8 cellular contexts compared by ENCODE assay signal in the genomic region with DNA sequence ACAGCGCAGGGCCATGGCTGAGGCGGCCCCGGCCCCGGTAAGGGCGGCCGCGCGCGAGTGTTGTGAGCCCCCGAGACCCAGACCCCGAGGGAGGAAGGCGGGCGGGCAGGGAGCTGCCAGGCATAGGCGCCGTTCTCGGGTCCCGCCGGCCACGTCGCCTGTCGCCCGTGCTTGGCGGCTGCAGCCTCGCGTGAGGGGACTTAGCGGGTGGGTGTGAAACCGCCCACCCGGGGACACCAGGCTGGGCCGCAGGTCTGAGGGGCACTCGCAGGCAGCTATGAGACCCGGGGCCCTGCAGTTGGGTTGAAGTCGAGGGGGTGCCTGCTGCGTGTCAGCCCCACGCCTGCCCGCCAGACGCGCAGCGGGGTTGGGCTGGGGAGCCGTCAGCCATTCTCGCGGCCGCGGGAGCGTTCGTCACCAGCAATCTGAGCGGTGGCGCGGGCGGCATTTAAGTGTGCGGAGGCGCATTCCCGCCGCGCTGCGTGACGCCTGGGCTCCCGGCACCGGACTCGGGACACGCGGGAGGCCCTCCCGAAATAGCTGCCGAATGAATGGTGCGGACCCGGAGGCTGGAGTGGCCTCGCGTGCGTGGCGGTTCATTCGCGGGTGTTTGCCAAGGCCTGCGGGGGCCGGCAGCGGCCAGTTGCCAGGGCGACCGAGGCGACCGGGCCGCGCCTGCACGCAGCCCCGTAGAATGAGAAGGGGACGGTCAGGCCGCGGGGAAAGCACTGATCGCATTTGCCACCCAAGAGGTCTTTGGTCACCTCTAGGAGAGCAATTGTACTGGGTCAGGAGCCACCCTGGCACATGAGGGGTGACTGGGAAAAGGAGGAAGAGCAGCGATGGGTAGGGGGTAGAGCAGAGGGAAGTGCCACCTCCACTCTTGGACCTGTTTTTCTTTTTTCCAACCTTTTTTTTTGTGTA. TPM values are rescaled to one million over a fixed set of nuclear protein-coding genes. Genes with fewer than 3 reads are reported as not detected.
A peak's percentile ranks its signal among the peaks of the same experiment; 100 is the strongest.
DNase-seq lines count a peak whose midpoint lies in the region; ATAC-seq and TF ChIP-seq lines count a peak whose summit lies in the region.

No MANE protein-coding gene starts in this region.

- no peaks in the 10 kb centered on the region for H3K27me3 ChIP-seq in HUES64 (ENCODE audit: insufficient read depth, low read length)
- H3K27me3 ChIP-seq in body of pancreas: no peaks in the 10 kb centered on the region
- no peaks in the 10 kb centered on the region for H3K27me3 ChIP-seq in iPS-15b (ENCODE audit: control insufficient read depth, insufficient read depth, low read length)

- H3K36me3 ChIP-seq in HUES64 (ENCODE audit: insufficient read depth, low read length): peaks cover 18% of the 10 kb centered on the region
- H3K36me3 ChIP-seq in body of pancreas (replicated peaks in 1 of 2; ENCODE audit: insufficient read depth in 1 of 2, low read depth in 2 of 2): no peaks in the 10 kb centered on the region
- H3K36me3 ChIP-seq in iPS-15b (ENCODE audit: control insufficient read depth, insufficient read depth, low read length): peaks cover 3% of the 10 kb centered on the region

- TF ChIP-seq POLR2A in body of pancreas (IDR thresholded peaks at IDR 0.05): peak in 2 of 3 donors; percentile 41 to 51

- H3K4me1 ChIP-seq in HUES64 (ENCODE audit: insufficient read depth, low read length) (peaks cover 46% of the 10 kb centered on the region), body of pancreas (peaks cover 48% of the 10 kb centered on the region), iPS-15b (ENCODE audit: control insufficient read depth, insufficient read depth, low read length) (peaks cover 23% of the 10 kb centered on the region)

- ATAC-seq in GM21528 (IDR thresholded peaks at IDR 0.05; ENCODE audit: low FRiP score, unreplicated experiment) (peak; percentile 47), body of pancreas (peak; percentile 52)

- H3K9me3 ChIP-seq in HUES64 (ENCODE audit: insufficient read depth, low read depth, low read length) (no peaks in the 10 kb centered on the region), body of pancreas (no peaks in the 10 kb centered on the region), iPS-15b (ENCODE audit: control insufficient read depth, insufficient read depth, low read length) (no peaks in the 10 kb centered on the region)

- peak; percentile 74 for DNase-seq in Daoy (ENCODE audit: low read depth)
- peak; percentile 16 for DNase-seq in T1000 (lab: John Stamatoyannopoulos, UW)
- peak; percentile 54 to 68 (median 62) for DNase-seq in body of pancreas
- no peak for DNase-seq in skeletal muscle cell (ENCODE audit: low read depth)
- no peak for DNase-seq in cerebellar nuclear complex (lab: John Stamatoyannopoulos, UW)

- H3K4me3 ChIP-seq in HUES64 (ENCODE audit: low read length) (peak overlapping the region; percentile 95), body of pancreas (peak overlapping the region; percentile 58 to 82), iPS-15b (ENCODE audit: low read depth, low read length) (peak overlapping the region; percentile 95), skeletal muscle cell (ENCODE audit: low read depth, low read length) (peak overlapping the region; percentile 82)

- H3K27ac ChIP-seq in HUES64 (ENCODE audit: low read depth, low read length) (peak overlapping the region; percentile 99), body of pancreas (peak overlapping the region; percentile 65 to 94 (median 88))

- intact Hi-C loops in body of pancreas (cut with DNase I): no loop called here

- WGBS in HUES64: under 1% methylated on average over 87 of the region's 87 CpGs
- WGBS in body of pancreas, 2 donors: 0 to 2% methylated on average over 25 to 83 of the region's 87 CpGs

- H3K9ac ChIP-seq in HUES64 (ENCODE audit: low read depth, low read length): peak overlapping the region; percentile 96
- peak overlapping the region; percentile 98 for H3K9ac ChIP-seq in iPS-15b (ENCODE audit: low read depth, low read length)

- no peak for TF ChIP-seq CTCF in body of pancreas (IDR thresholded peaks at IDR 0.05)

RNA-seq across cellular contexts. Expression of gene ZNF398, which starts 0.7 kb away (rescaled TPM):
- 8.7 and 12.4 TPM in 2 replicates for total RNA-seq in Daoy (2014; rRNA removed; shearing (Covaris generic))
- 27.5 TPM for polyA plus RNA-seq in HUES64 (2013, experiment 1 of 2)
- 26.6 TPM for polyA plus RNA-seq in HUES64 (2013, experiment 2 of 2)
- 10 to 100 TPM; 11.2 to 22.4 TPM for total RNA-seq in body of pancreas

RNA-seq across cellular contexts. Expression of gene ZNF425, which starts 21.9 kb away (rescaled TPM):
- total RNA-seq in Daoy (2014; rRNA removed; shearing (Covaris generic)): 1.3 and 1.4 TPM in 2 replicates
- polyA plus RNA-seq in HUES64 (2013, experiment 1 of 2): 3.5 TPM
- 4.8 TPM for polyA plus RNA-seq in HUES64 (2013, experiment 2 of 2)
- total RNA-seq in body of pancreas: 1 to 10 TPM in 1 of 2 donors, under 1 TPM in 1; 0.33 to 1.6 TPM

RNA-seq across cellular contexts. Expression of gene ZNF282, which starts 47.4 kb away (rescaled TPM):
- 20.0 and 22.6 TPM in 2 replicates for total RNA-seq in Daoy (2014; rRNA removed; shearing (Covaris generic))
- 19.4 TPM for polyA plus RNA-seq in HUES64 (2013, experiment 1 of 2)
- polyA plus RNA-seq in HUES64 (2013, experiment 2 of 2): 19.5 TPM
- 10 to 100 TPM; 12.7 to 28.0 TPM for total RNA-seq in body of pancreas

RNA-seq across cellular contexts. Expression of gene ZNF786, which starts 57.5 kb away (rescaled TPM):
- 4.8 and 6.9 TPM in 2 replicates for total RNA-seq in Daoy (2014; rRNA removed; shearing (Covaris generic))
- polyA plus RNA-seq in HUES64 (2013, experiment 1 of 2): 7.0 TPM
- 7.8 TPM for polyA plus RNA-seq in HUES64 (2013, experiment 2 of 2)
- total RNA-seq in body of pancreas: 1 to 10 TPM; 1.8 to 5.9 TPM

Comparison
In these comparisons a context has a peak if more than half of its experiments do, and no peak if none do; other contexts are left out.
1. DNase-seq: peak in Daoy (single experiment), T1000 (single experiment) and body of pancreas (4 of 4); none in skeletal muscle cell (single experiment) and cerebellar nuclear complex (0 of 2).
2. Peak in every context shown above with its lines, with median percentiles within 50 percentile points of each other: H3K4me3 ChIP-seq.